ENCODE assay signal across 14 cellular contexts in the genomic region with DNA sequence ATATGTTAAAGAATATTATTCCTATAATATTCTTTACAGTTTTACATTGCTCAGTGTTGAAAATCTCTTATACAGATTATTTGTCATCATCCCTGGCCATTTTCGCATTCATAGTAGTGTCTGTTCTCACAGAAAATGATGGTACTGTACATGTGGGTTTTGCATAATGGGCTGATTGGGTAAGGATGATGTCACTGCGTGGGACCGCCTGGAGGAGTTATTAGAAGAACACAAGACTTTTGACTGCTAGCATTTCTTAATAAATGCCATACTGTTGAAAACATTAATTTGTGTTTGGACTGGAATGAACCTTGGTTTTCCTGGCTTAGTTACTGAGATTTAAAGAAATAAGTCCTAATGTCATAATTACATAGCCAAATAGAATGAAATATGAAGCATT. TPM values are rescaled to one million over a fixed set of nuclear protein-coding genes. Genes with fewer than 3 reads are reported as not detected.
DNase-seq lines count a peak whose midpoint lies in the region; ATAC-seq and TF ChIP-seq lines count a peak whose summit lies in the region.
"Had no signal": no experiment of that assay in that cellular context is flagged by ENCODE, and none has a peak within 500 bp of the region (broad histone marks: within the 10 kb centered on the region; RNA-seq: fewer than 3 reads in every experiment).

No MANE protein-coding gene starts in this region.

- H3K9me3 Mint-ChIP-seq in HFFc6 = no peaks in the 10 kb centered on the region
- H3K9me3 Mint-ChIP-seq: activated CD4-positive, alpha-beta T cell treated with anti-CD3 and anti-CD28 coated beads, Interleukin-2, amount 10 ng/mL, durations not matched to agents 24 days and 14 days had no signal

- H3K36me3 Mint-ChIP-seq in HFFc6 (ENCODE audit: low read depth) = peaks cover 8% of the 10 kb centered on the region

- DNase-seq in HFFc6 = peak; percentile 93
- DNase-seq in caudate nucleus (lab: John Stamatoyannopoulos, UW) = peak in 39 of 61 donors; percentile 4 to 83 (median 36)
- DNase-seq in iris pigment epithelial cell (ENCODE audit: low read depth) = peak; percentile 97
- DNase-seq in tibial artery = peak in 1 of 2 donors; percentile 81
- no peak for DNase-seq in GOT3 (lab: John Stamatoyannopoulos, UW)
- no peak for DNase-seq in DMS153 treated with DMSO at 0.1 percent for 48 hours (lab: John Stamatoyannopoulos, UW; ENCODE audit: unreplicated experiment)
- DNase-seq in T1000 (lab: John Stamatoyannopoulos, UW) = no peak
- DNase-seq: activated CD4-positive, alpha-beta T cell treated with anti-CD3 and anti-CD28 coated beads, Interleukin-2, amount 10 ng/mL, durations not matched to agents 24 days and 14 days; mucosa of descending colon; SHP77 treated with DMSO at 0.1 percent for 48 hours; stimulated activated CD4-positive, alpha-beta T cell treated with anti-CD3 and anti-CD28 coated beads, Interleukin-15, amount 100 ng/mL, for 24 hours; stimulated activated naive CD8-positive, alpha-beta T cell treated with anti-CD3 and anti-CD28 coated beads, Interleukin-15, Interleukin-2, amounts not matched to agents 100 U/mL and 50 U/mL, for 24 hours had no signal

- H3K4me1 ChIP-seq in tibial artery = peaks cover 0 to 52% (median 31%) of the 10 kb centered on the region in 4 donors

- TF ChIP-seq CTCF in HFFc6 (IDR thresholded peaks at IDR 0.05) = no peak
- no peak for TF ChIP-seq CTCF in tibial artery (IDR thresholded peaks at IDR 0.05)

- H3K4me1 Mint-ChIP-seq in HFFc6 (ENCODE audit: low read depth) = peaks cover 61% of the 10 kb centered on the region

- ATAC-seq in HG02610 (IDR thresholded peaks at IDR 0.05; ENCODE audit: unreplicated experiment) = no peak
- ATAC-seq: mucosa of descending colon; stimulated activated naive CD8-positive, alpha-beta T cell treated with anti-CD3 and anti-CD28 coated beads, Interleukin-15, Interleukin-2, amounts not matched to agents 100 U/mL and 50 U/mL, for 24 hours had no signal

- intact Hi-C loops in tibial artery (cut with DNase I; ENCODE audit: low total_unique reads) = no loop called here

- H3K27ac ChIP-seq in caudate nucleus (ENCODE audit: low read depth, low read length) (no peak overlapping the region), tibial artery (peak overlapping the region; percentile 32 to 40)

- no peaks in the 10 kb centered on the region for H3K9me3 ChIP-seq in tibial artery
- H3K9me3 ChIP-seq: gastrocnemius medialis, mucosa of descending colon had no signal

- peak overlapping the region; percentile 79 for H3K27ac Mint-ChIP-seq in HFFc6
- H3K27ac Mint-ChIP-seq: activated CD4-positive, alpha-beta T cell treated with anti-CD3 and anti-CD28 coated beads, Interleukin-2, amount 10 ng/mL, durations not matched to agents 24 days and 14 days had no signal

- H3K4me3 Mint-ChIP-seq in HFFc6 = peak overlapping the region; percentile 49
- H3K4me3 Mint-ChIP-seq: activated CD4-positive, alpha-beta T cell treated with anti-CD3 and anti-CD28 coated beads, Interleukin-2, amount 10 ng/mL, durations not matched to agents 24 days and 14 days had no signal

- H3K4me3 ChIP-seq in tibial artery = no peak overlapping the region
- H3K4me3 ChIP-seq: gastrocnemius medialis, mucosa of descending colon had no signal

- H3K27me3 ChIP-seq in tibial artery = no peaks in the 10 kb centered on the region
- H3K27me3 ChIP-seq: gastrocnemius medialis had no signal

- H3K27me3 Mint-ChIP-seq in HFFc6 (ENCODE audit: insufficient read depth) = no peaks in the 10 kb centered on the region; the same call in 1 of the 2 replicates
- H3K27me3 Mint-ChIP-seq: activated CD4-positive, alpha-beta T cell treated with anti-CD3 and anti-CD28 coated beads, Interleukin-2, amount 10 ng/mL, durations not matched to agents 24 days and 14 days had no signal

- no peaks in the 10 kb centered on the region for H3K36me3 ChIP-seq in tibial artery
- H3K36me3 ChIP-seq: gastrocnemius medialis had no signal

RNA-seq across cellular contexts. Expression of gene LRCH3, which starts 20.3 kb away (rescaled TPM):
- total RNA-seq in HFFc6 (2021; fragmentation: NEBNext Ultra II Directional; extraction: Animal tissue kit (Norgen Biotek cat#: 25700)) = 10 to 100 TPM; 39.4 to 44.7 (median 41.0) TPM

Comparison
In these comparisons a context has a peak if more than half of its experiments do, and no peak if none do; other contexts are left out.
1. DNase-seq: peak in HFFc6 (single experiment), caudate nucleus (39 of 61) and iris pigment epithelial cell (single experiment); none in GOT3 (single experiment), DMS153 treated with DMSO at 0.1 percent for 48 hours (single experiment) and T1000 (single experiment).